ENCODE assay signal across 22 cellular contexts in genomic region chr7:43208189-43208588, GRCh38.
"Had no signal": no experiment of that assay in that cellular context is flagged by ENCODE, and none has a peak within 500 bp of the region (broad histone marks: within the 10 kb centered on the region; RNA-seq: fewer than 3 reads in every experiment).

No MANE protein-coding gene starts in this region.

- H3K27ac ChIP-seq: coronary artery, ovary, psoas muscle, sigmoid colon, spleen, thoracic aorta, tibial nerve, upper lobe of left lung had no signal

- H3K36me3 ChIP-seq: ovary, sigmoid colon, spleen, thoracic aorta, tibial nerve, upper lobe of left lung had no signal

- FAIRE-seq: frontal cortex, keratinocyte, urothelium cell line had no signal

- DNase-seq: dermis blood vessel endothelial cell; effector memory CD4-positive, alpha-beta T cell; erythroblast; hypothalamus; natural killer cell; occipital lobe; ovary; posterior cingulate gyrus; psoas muscle; right cardiac atrium; sigmoid colon; spleen; stimulated activated CD4-positive, alpha-beta T cell treated with anti-CD3 and anti-CD28 coated beads, Interleukin-4, amount 100 ng/mL, for 4 hours; stimulated activated naive B cell treated with anti-CD40 and anti-IgM and Interleukin-4, amounts not matched to agents 10 μg/mL and 1 μg/mL and 100 μg/mL, for 72 hours; upper lobe of left lung had no signal

- H3K27me3 ChIP-seq: ovary, sigmoid colon, spleen, tibial nerve, upper lobe of left lung had no signal

- H3K9me3 ChIP-seq: ovary, psoas muscle, sigmoid colon, spleen, thoracic aorta, tibial nerve, upper lobe of left lung had no signal

- H3K4me1 ChIP-seq: psoas muscle, sigmoid colon, spleen, tibial nerve, upper lobe of left lung had no signal

- H3K4me3 ChIP-seq: coronary artery, lung, ovary, psoas muscle, sigmoid colon, spleen, thoracic aorta, tibial nerve, upper lobe of left lung had no signal
